8 cellular contexts compared by ENCODE assay signal in genomic region chrX:21839334-21840198, GRCh38. TPM values are rescaled to one million over a fixed set of nuclear protein-coding genes. Genes with fewer than 3 reads are reported as not detected.
A peak's percentile ranks its signal among the peaks of the same experiment; 100 is the strongest.
DNase-seq lines count a peak whose midpoint lies in the region; ATAC-seq and TF ChIP-seq lines count a peak whose summit lies in the region.

Gene MBTPS2, plus strand, starts transcription at chrX:21839617. Its CDS starts 118 bp downstream, at chrX:21839735.

- H3K4me3 ChIP-seq in left ventricle myocardium inferior (peak within 1 kb of the TSS; percentile 80), upper lobe of right lung (peak within 1 kb of the TSS; percentile 62)

- intact Hi-C loops in left ventricle myocardium inferior (cut with micrococcal nuclease): loop anchor here (10.0 kb wide), 1 partner anchor 95 kb away; no protein-coding TSS in a partner anchor
- intact Hi-C loops in upper lobe of right lung (cut with DNase I): no loop called here

- in situ Hi-C loops in GM13976 (cut with MboI; ENCODE audit: low sequenced_read_pairs, unreplicated experiment): no loop called here

- H3K36me3 ChIP-seq in left ventricle myocardium inferior (peaks cover 5% of the 10 kb centered on the region), upper lobe of right lung (no peaks in the 10 kb centered on the region)

- H3K4me1 Mint-ChIP-seq in T-cell (peaks cover 6 to 14% (median 11%) of the 10 kb centered on the region in 3 donors), progenitor cell of endocrine pancreas (ENCODE audit: low read depth) (peaks cover 8% of the 10 kb centered on the region)

- H3K4me3 Mint-ChIP-seq in T-cell (peak within 1 kb of the TSS; percentile 88 to 90 (median 88)), progenitor cell of endocrine pancreas (ENCODE audit: low read depth) (peak within 1 kb of the TSS; percentile 92)

- H3K9me3 Mint-ChIP-seq in T-cell (no peaks in the 10 kb centered on the region), progenitor cell of endocrine pancreas (ENCODE audit: low read depth) (no peaks in the 10 kb centered on the region)

- CTCF ChIA-PET in T-cell (lab: Charles Lee): interaction anchor here in 1 of 2 donors (0.6 kb wide), 2 partner anchors 15 to 1572 kb away, joined by 3 to 4 read pairs; partner anchors contain the start of gene RPS6KA3

- no peaks in the 10 kb centered on the region for H3K27me3 ChIP-seq in left ventricle myocardium inferior (ENCODE audit: low read depth)
- H3K27me3 ChIP-seq in upper lobe of right lung: no peaks in the 10 kb centered on the region

- POLR2A ChIA-PET in T-cell (lab: Charles Lee): interaction anchor here in 1 of 2 donors (0.6 kb wide), 2 partner anchors 9 to 40 kb away, joined by 3 read pairs; no protein-coding TSS in a partner anchor

- H3K27me3 Mint-ChIP-seq in T-cell: peaks cover 0 to 4% of the 10 kb centered on the region in 2 donors
- no peaks in the 10 kb centered on the region for H3K27me3 Mint-ChIP-seq in progenitor cell of endocrine pancreas

- H3K27ac ChIP-seq in left ventricle myocardium inferior (replicated peaks) (peak within 1 kb of the TSS; percentile 87), upper lobe of right lung (peak within 1 kb of the TSS; percentile 88)

- TF ChIP-seq CTCF in GM13976 (IDR thresholded peaks at IDR 0.05; ENCODE audit: borderline replicate concordance, control extremely low read depth, extremely low read depth, insufficient read depth, missing control alignments) (no peak), left ventricle myocardium inferior (IDR thresholded peaks at IDR 0.05; ENCODE audit: borderline replicate concordance) (no peak), progenitor cell of endocrine pancreas (IDR thresholded peaks at IDR 0.05; ENCODE audit: unreplicated experiment) (no peak), upper lobe of right lung (IDR thresholded peaks at IDR 0.05) (peak; percentile 6)

- DNase-seq in GM13976 (ENCODE audit: low spot score) (peak; percentile 61), NCI-H146 (lab: John Stamatoyannopoulos, UW) (peak; percentile 89), T-cell (peak; percentile 63 to 82 (median 73)), amniotic epithelial cell (ENCODE audit: low read depth) (peak; percentile 85), left ventricle myocardium inferior (peak; percentile 80), progenitor cell of endocrine pancreas (ENCODE audit: low spot score, unreplicated experiment) (peak; percentile 65), upper lobe of right lung (peak; percentile 87)

- H3K9me3 ChIP-seq in left ventricle myocardium inferior (replicated peaks) (no peaks in the 10 kb centered on the region), upper lobe of right lung (no peaks in the 10 kb centered on the region)

- peak; percentile 82 for ATAC-seq in HG02852 (IDR thresholded peaks at IDR 0.05; ENCODE audit: unreplicated experiment)
- ATAC-seq in T-cell (replicated peaks in 1 of 4): peak; percentile 91 to 96 (median 94)
- ATAC-seq in upper lobe of right lung: peak; percentile 99

- H3K4me1 ChIP-seq in left ventricle myocardium inferior (peaks cover 14% of the 10 kb centered on the region), upper lobe of right lung (no peaks in the 10 kb centered on the region)

- H3K36me3 Mint-ChIP-seq in T-cell (peaks cover 3% of the 10 kb centered on the region), progenitor cell of endocrine pancreas (ENCODE audit: insufficient read depth) (peaks cover 2% of the 10 kb centered on the region)

- H3K27ac Mint-ChIP-seq in T-cell (peak within 1 kb of the TSS; percentile 79 to 87), progenitor cell of endocrine pancreas (peak within 1 kb of the TSS; percentile 98)

RNA-seq across cellular contexts. Expression of gene MBTPS2, which starts in this region (rescaled TPM):
- total RNA-seq in T-cell: 1 to 10 TPM; 4.8 to 8.0 (median 6.0) TPM
- total RNA-seq in left ventricle myocardium inferior: 9.4 TPM
- total RNA-seq in progenitor cell of endocrine pancreas: 13.5 and 14.4 TPM in 2 replicates
- 12.6 TPM for total RNA-seq in upper lobe of right lung

Comparison
In these comparisons a context has a peak if more than half of its experiments do, and no peak if none do; other contexts are left out.
1. Peak in every context shown above with its lines: DNase-seq, ATAC-seq, H3K4me3 ChIP-seq and H3K27ac ChIP-seq.